16 cellular contexts compared by ENCODE assay signal in the genomic region with DNA sequence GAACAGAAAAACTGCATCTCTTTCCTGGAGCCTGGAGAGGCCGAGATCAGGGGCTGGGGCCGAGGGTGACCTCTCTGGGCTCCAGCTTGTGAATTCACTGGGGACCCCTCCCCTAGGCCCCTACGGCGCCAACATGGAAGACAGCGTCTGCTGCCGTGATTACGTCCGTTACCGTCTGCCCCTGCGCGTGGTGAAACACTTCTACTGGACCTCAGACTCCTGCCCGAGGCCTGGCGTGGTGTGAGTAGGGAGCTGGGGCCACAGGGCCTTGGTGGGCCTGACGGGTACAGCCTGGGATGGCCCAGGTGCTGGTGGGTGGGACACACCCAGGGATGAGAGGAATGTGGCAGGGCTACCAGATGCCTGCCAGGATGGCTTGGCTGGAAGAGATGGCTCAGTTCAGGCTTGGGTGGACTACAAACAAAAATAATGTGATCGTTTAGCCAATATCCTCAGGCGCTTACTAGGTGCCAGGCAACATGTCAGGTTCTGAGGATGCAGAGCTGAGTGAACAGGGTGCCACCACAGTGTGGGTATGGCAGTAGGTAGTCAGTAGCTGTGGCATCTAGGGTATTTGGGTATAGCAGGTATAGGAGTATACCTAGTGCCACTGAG. TPM values are rescaled to one million over a fixed set of nuclear protein-coding genes. Genes with fewer than 3 reads are reported as not detected.
"Had no signal": no experiment of that assay in that cellular context is flagged by ENCODE, and none has a peak within 500 bp of the region (broad histone marks: within the 10 kb centered on the region; RNA-seq: fewer than 3 reads in every experiment).

No MANE protein-coding gene starts in this region.

- H3K36me3 ChIP-seq: ascending aorta, heart left ventricle, upper lobe of right lung had no signal

- H3K27ac ChIP-seq: ascending aorta, heart left ventricle, upper lobe of right lung had no signal

- H3K27me3 ChIP-seq: ascending aorta, heart left ventricle, upper lobe of right lung had no signal

- H3K4me3 Mint-ChIP-seq: activated naive CD8-positive, alpha-beta T cell treated with anti-CD3 and anti-CD28 coated beads, Interleukin-2, amount 10 ng/mL, durations not matched to agents 7 days and 5 days; mesothelial cell of epicardium had no signal

- DNase-seq: activated CD4-positive, alpha-beta T cell treated with anti-CD3 and anti-CD28 coated beads, Interleukin-2, amount 50 U/mL, for 48 hours; activated gamma-delta T cell treated with Interleukin-2 at 50 U/mL for 16 hours; activated naive CD8-positive, alpha-beta T cell treated with anti-CD3 and anti-CD28 coated beads, Interleukin-2, amount 10 ng/mL, durations not matched to agents 7 days and 5 days; activated T-cell treated with anti-CD3 and anti-CD28 coated beads, Interleukin-2, amount 50 U/mL, for 4 hours; foreskin melanocyte; heart left ventricle; right cardiac atrium; stimulated activated CD4-positive, alpha-beta T cell treated with anti-CD3 and anti-CD28 coated beads, Interleukin-1b, Interleukin-23, amount 100 ng/mL, for 48 hours; stimulated activated naive CD4-positive, alpha-beta T cell treated with Interleukin-2 at 50 U/mL for 16 hours; upper lobe of right lung had no signal

- H3K4me1 Mint-ChIP-seq: activated naive CD8-positive, alpha-beta T cell treated with anti-CD3 and anti-CD28 coated beads, Interleukin-2, amount 10 ng/mL, durations not matched to agents 7 days and 5 days; mesothelial cell of epicardium had no signal

- ATAC-seq: activated CD4-positive, CD25-positive, alpha-beta regulatory T cell treated with anti-CD3 and anti-CD28 coated beads, Interleukin-2, amount 50 U/mL, for 24 hours; activated T-cell treated with anti-CD3 and anti-CD28 coated beads, Interleukin-2, amount 50 U/mL, for 4 hours; heart left ventricle; right cardiac atrium; upper lobe of right lung had no signal

- H3K9me3 Mint-ChIP-seq: activated naive CD8-positive, alpha-beta T cell treated with anti-CD3 and anti-CD28 coated beads, Interleukin-2, amount 10 ng/mL, durations not matched to agents 7 days and 5 days; activated T-cell treated with anti-CD3 and anti-CD28 coated beads, Interleukin-2, amount 50 U/mL, for 4 hours; mesothelial cell of epicardium had no signal

- H3K27ac Mint-ChIP-seq: activated naive CD8-positive, alpha-beta T cell treated with anti-CD3 and anti-CD28 coated beads, Interleukin-2, amount 10 ng/mL, durations not matched to agents 7 days and 5 days; mesothelial cell of epicardium had no signal

- H3K4me3 ChIP-seq: ascending aorta, heart left ventricle, upper lobe of right lung had no signal

- H3K4me1 ChIP-seq: ascending aorta, upper lobe of right lung had no signal

- H3K9me3 ChIP-seq: ascending aorta, heart left ventricle, upper lobe of right lung had no signal

RNA-seq across cellular contexts. Expression of a gene that starts 1.8 kb away (rescaled TPM):
- total RNA-seq: ascending aorta, kidney epithelial cell, mesothelial cell of epicardium, temporal lobe had no signal
- polyA plus RNA-seq: right cardiac atrium had no signal

RNA-seq across cellular contexts. Expression of a gene that starts 11.9 kb away (rescaled TPM):
- total RNA-seq: activated naive CD8-positive, alpha-beta T cell treated with anti-CD3 and anti-CD28 coated beads, Interleukin-2, amount 10 ng/mL, durations not matched to agents 7 days and 5 days; T-helper 2 cell treated with Interferon-gamma antibody and Interleukin-4, amounts not matched to agents 100 ng/mL and 5 ng/mL, for 36 hours had no signal

RNA-seq across cellular contexts. Expression of a gene that starts 44.1 kb away (rescaled TPM):
- total RNA-seq: activated naive CD8-positive, alpha-beta T cell treated with anti-CD3 and anti-CD28 coated beads, Interleukin-2, amount 10 ng/mL, durations not matched to agents 7 days and 5 days; ascending aorta; kidney epithelial cell; mesothelial cell of epicardium; right cardiac atrium; T-helper 2 cell treated with Interferon-gamma antibody and Interleukin-4, amounts not matched to agents 100 ng/mL and 5 ng/mL, for 36 hours; temporal lobe had no signal
- polyA plus RNA-seq: right cardiac atrium had no signal
